Comparison of ENCODE assay signal across 25 cellular contexts in the genomic region with DNA sequence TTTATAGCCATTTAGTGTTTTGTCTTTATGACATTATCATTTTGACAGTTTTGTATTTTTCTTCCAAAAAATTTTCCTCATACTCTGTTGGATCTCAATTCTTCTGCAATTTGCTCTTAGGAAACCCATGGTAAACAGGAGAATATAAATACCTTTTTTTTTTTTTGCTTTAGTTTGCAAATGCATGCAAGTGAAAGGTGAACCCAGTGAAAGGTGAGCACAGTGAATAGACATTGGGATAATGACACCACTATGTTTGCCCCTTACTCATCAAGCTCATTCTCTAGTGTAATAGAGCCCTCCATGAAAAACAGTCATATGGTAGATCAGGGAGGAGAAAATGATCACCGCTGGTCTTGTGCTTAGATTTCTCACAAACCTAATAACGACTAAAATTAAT. TPM values are rescaled to one million over a fixed set of nuclear protein-coding genes. Genes with fewer than 3 reads are reported as not detected.
DNase-seq lines count a peak whose midpoint lies in the region; ATAC-seq and TF ChIP-seq lines count a peak whose summit lies in the region.
"Had no signal": no experiment of that assay in that cellular context is flagged by ENCODE, and none has a peak within 500 bp of the region (broad histone marks: within the 10 kb centered on the region; RNA-seq: fewer than 3 reads in every experiment).

No MANE protein-coding gene starts in this region.

- H3F3A ChIP-seq in GM23338 (replicated peaks; ENCODE audit: low read depth), result no peaks in the 10 kb centered on the region

- H3K9ac ChIP-seq in mucosa of rectum (ENCODE audit: low read depth in 1 of 2, low read length in 2 of 2), result peak overlapping the region in 1 of 2 donors; percentile 38

- H3K9me3 ChIP-seq in mucosa of rectum (ENCODE audit: control insufficient read depth in 2 of 2, low read length in 2 of 2) (no peaks in the 10 kb centered on the region), spleen (no peaks in the 10 kb centered on the region)
- H3K9me3 ChIP-seq: esophagus muscularis mucosa, gastrocnemius medialis, MG63, vagina had no signal

- no peaks in the 10 kb centered on the region for H3K79me2 ChIP-seq in GM23338 (replicated peaks; ENCODE audit: insufficient read depth)

- no peak for TF ChIP-seq POLR2A in spleen (IDR thresholded peaks at IDR 0.05)

- H3K4me3 Mint-ChIP-seq in GM23338 (peak overlapping the region; percentile 27; the same call in 2 of the 3 replicates), WTC11 (peak overlapping the region; percentile 7; the same call in 1 of the 2 replicates)
- H3K4me3 Mint-ChIP-seq: activated naive CD8-positive, alpha-beta T cell treated with anti-CD3 and anti-CD28 coated beads, Interleukin-2, amount 10 ng/mL, durations not matched to agents 7 days and 5 days; CD14-positive monocyte; effector memory CD8-positive, alpha-beta T cell; H9; naive thymus-derived CD4-positive, alpha-beta T cell; stimulated activated effector memory CD8-positive, alpha-beta T cell treated with anti-CD3 and anti-CD28 coated beads, Interleukin-12 subunit alpha, Interleukin-12 subunit beta, amount 100 ng/mL, for 72 hours; T-helper 2 cell treated with Interferon-gamma antibody and Interleukin-4, amounts not matched to agents 5 μg/mL and 100 μg/mL, for 36 hours had no signal

- TF ChIP-seq CTCF in GM23338 (conservative IDR thresholded peaks at IDR 0.05; ENCODE audit: low read depth in 2 of 2) (no peak), WTC11 (IDR thresholded peaks at IDR 0.05) (no peak), spleen (IDR thresholded peaks at IDR 0.05 in 8 of 11, conservative IDR thresholded peaks at IDR 0.05 in 3 of 11) (no peak)

- H3K36me3 ChIP-seq in GM23338 (ENCODE audit: insufficient read depth) (no peaks in the 10 kb centered on the region), mucosa of rectum (ENCODE audit: control insufficient read depth in 2 of 2, insufficient read depth in 2 of 2, low read length in 2 of 2) (peaks cover 5% of the 10 kb centered on the region in 2 donors), spleen (no peaks in the 10 kb centered on the region)
- H3K36me3 ChIP-seq: esophagus muscularis mucosa, gastrocnemius medialis, MG63, vagina had no signal

- no peak overlapping the region for H2AFZ ChIP-seq in GM23338

- H3K27me3 ChIP-seq in GM23338 (ENCODE audit: insufficient read depth) (no peaks in the 10 kb centered on the region), mucosa of rectum (ENCODE audit: control insufficient read depth in 2 of 2, insufficient read depth in 2 of 2, low read length in 2 of 2) (no peaks in the 10 kb centered on the region), spleen (replicated peaks in 1 of 7) (no peaks in the 10 kb centered on the region)
- H3K27me3 ChIP-seq: esophagus muscularis mucosa, gastrocnemius medialis, vagina had no signal

- no peak overlapping the region for H3K27ac ChIP-seq in GM23338 (ENCODE audit: low read depth)
- H3K27ac ChIP-seq in mucosa of rectum (ENCODE audit: low read depth in 2 of 2, low read length in 2 of 2), result peak overlapping the region; percentile 44 to 65
- H3K27ac ChIP-seq in spleen, result no peak overlapping the region
- H3K27ac ChIP-seq: esophagus muscularis mucosa, gastrocnemius medialis, vagina had no signal

- H3K4me3 ChIP-seq in GM23338 (no peak overlapping the region; the same call in 1 of the 2 replicates), mucosa of rectum (ENCODE audit: low read length in 2 of 2) (no peak overlapping the region), spleen (no peak overlapping the region)
- H3K4me3 ChIP-seq: esophagus muscularis mucosa, gastrocnemius medialis, MG63, vagina had no signal

- POLR2A ChIA-PET in WTC11 (lab: Charles Lee), result no interaction called here

- peak overlapping the region; percentile 29; the same call in 1 of the 2 replicates for H3K4me2 ChIP-seq in GM23338

- H3K27me3 Mint-ChIP-seq in GM23338 (ENCODE audit: insufficient read depth, low read depth, poor library complexity), result no peaks in the 10 kb centered on the region
- H3K27me3 Mint-ChIP-seq in WTC11 (ENCODE audit: low read depth), result no peaks in the 10 kb centered on the region
- H3K27me3 Mint-ChIP-seq: activated naive CD8-positive, alpha-beta T cell treated with anti-CD3 and anti-CD28 coated beads, Interleukin-2, amount 10 ng/mL, durations not matched to agents 7 days and 5 days; effector memory CD8-positive, alpha-beta T cell had no signal

- ATAC-seq in GM23338 (peak; percentile 92), WTC11 (peak; percentile 86), HG02588 (IDR thresholded peaks at IDR 0.05; ENCODE audit: unreplicated experiment) (no peak), HG03469 (IDR thresholded peaks at IDR 0.05; ENCODE audit: unreplicated experiment) (no peak)
- ATAC-seq: effector memory CD8-positive, alpha-beta T cell; gastrocnemius medialis; naive thymus-derived CD4-positive, alpha-beta T cell; sciatic nerve; stimulated activated effector memory CD8-positive, alpha-beta T cell treated with anti-CD3 and anti-CD28 coated beads, Interleukin-12 subunit alpha, Interleukin-12 subunit beta, amount 100 ng/mL, for 72 hours had no signal

- H4K20me1 ChIP-seq in GM23338 (replicated peaks; ENCODE audit: insufficient read depth), result no peaks in the 10 kb centered on the region

- DNase-seq in GM23338 (ENCODE audit: low spot score) (peak; percentile 40), NCI-H2029 (lab: John Stamatoyannopoulos, UW) (peak; percentile 71), WTC11 (ENCODE audit: low spot score) (no peak), spleen (no peak)
- DNase-seq: activated naive CD8-positive, alpha-beta T cell treated with anti-CD3 and anti-CD28 coated beads, Interleukin-2, amount 10 ng/mL, durations not matched to agents 7 days and 5 days; DMS 273 treated with DMSO at 0.1 percent for 48 hours; effector memory CD8-positive, alpha-beta T cell; gastrocnemius medialis; H9; kidney; mesenchymal stem cell; MG63; naive thymus-derived CD4-positive, alpha-beta T cell; NCI-H1694 treated with DMSO at 0.1 percent for 48 hours; NCI-H524; posterior cingulate gyrus had no signal

- WGBS in spleen, 5 donors, result 78 to 89% (median 84%) methylated on average over 2 of the region's 2 CpGs

- H3K36me3 Mint-ChIP-seq in GM23338 (ENCODE audit: low read depth) (peaks cover 3% of the 10 kb centered on the region; the same call in 2 of the 3 replicates), WTC11 (peaks cover 3% of the 10 kb centered on the region; the same call in 1 of the 2 replicates)
- H3K36me3 Mint-ChIP-seq: activated naive CD8-positive, alpha-beta T cell treated with anti-CD3 and anti-CD28 coated beads, Interleukin-2, amount 10 ng/mL, durations not matched to agents 7 days and 5 days; CD14-positive monocyte; stimulated activated effector memory CD8-positive, alpha-beta T cell treated with anti-CD3 and anti-CD28 coated beads, Interleukin-12 subunit alpha, Interleukin-12 subunit beta, amount 100 ng/mL, for 72 hours had no signal

- H3K4me1 Mint-ChIP-seq in GM23338 (peaks cover 34% of the 10 kb centered on the region), WTC11 (peaks cover 36% of the 10 kb centered on the region)
- H3K4me1 Mint-ChIP-seq: activated naive CD8-positive, alpha-beta T cell treated with anti-CD3 and anti-CD28 coated beads, Interleukin-2, amount 10 ng/mL, durations not matched to agents 7 days and 5 days; stimulated activated effector memory CD8-positive, alpha-beta T cell treated with anti-CD3 and anti-CD28 coated beads, Interleukin-12 subunit alpha, Interleukin-12 subunit beta, amount 100 ng/mL, for 72 hours had no signal

- intact Hi-C loops in spleen (cut with DNase I; ENCODE audit: low total_unique reads), result no loop called here

- H3K27ac Mint-ChIP-seq in GM23338 (peak overlapping the region; percentile 58; the same call in 1 of the 2 replicates), WTC11 (peak overlapping the region; percentile 30)
- H3K27ac Mint-ChIP-seq: activated naive CD8-positive, alpha-beta T cell treated with anti-CD3 and anti-CD28 coated beads, Interleukin-2, amount 10 ng/mL, durations not matched to agents 7 days and 5 days; CD14-positive monocyte; effector memory CD8-positive, alpha-beta T cell; naive thymus-derived CD4-positive, alpha-beta T cell; stimulated activated effector memory CD8-positive, alpha-beta T cell treated with anti-CD3 and anti-CD28 coated beads, Interleukin-12 subunit alpha, Interleukin-12 subunit beta, amount 100 ng/mL, for 72 hours; T-helper 2 cell treated with Interferon-gamma antibody and Interleukin-4, amounts not matched to agents 5 μg/mL and 100 μg/mL, for 36 hours had no signal

- no peaks in the 10 kb centered on the region for H3K9me3 Mint-ChIP-seq in GM23338
- H3K9me3 Mint-ChIP-seq in WTC11, result no peaks in the 10 kb centered on the region
- H3K9me3 Mint-ChIP-seq: activated naive CD8-positive, alpha-beta T cell treated with anti-CD3 and anti-CD28 coated beads, Interleukin-2, amount 10 ng/mL, durations not matched to agents 7 days and 5 days; effector memory CD8-positive, alpha-beta T cell; H9; naive thymus-derived CD4-positive, alpha-beta T cell; stimulated activated effector memory CD8-positive, alpha-beta T cell treated with anti-CD3 and anti-CD28 coated beads, Interleukin-12 subunit alpha, Interleukin-12 subunit beta, amount 100 ng/mL, for 72 hours; T-helper 2 cell treated with Interferon-gamma antibody and Interleukin-4, amounts not matched to agents 5 μg/mL and 100 μg/mL, for 36 hours had no signal

- H3K9me2 ChIP-seq in GM23338 (ENCODE audit: insufficient read depth), result no peaks in the 10 kb centered on the region

- H3K4me1 ChIP-seq in GM23338 (ENCODE audit: insufficient read depth), result peaks cover 34% of the 10 kb centered on the region
- peaks cover 4 to 23% of the 10 kb centered on the region in 2 donors for H3K4me1 ChIP-seq in mucosa of rectum (ENCODE audit: control insufficient read depth in 2 of 2, insufficient read depth in 2 of 2, low read length in 2 of 2)
- H3K4me1 ChIP-seq in spleen, result no peaks in the 10 kb centered on the region
- H3K4me1 ChIP-seq: esophagus muscularis mucosa, gastrocnemius medialis, vagina had no signal

- CTCF ChIA-PET in WTC11 (lab: Charles Lee), result interaction anchor here (0.6 to 1.5 kb wide), 2 partner anchors 78 to 831 kb away, joined by 4 read pairs; no protein-coding TSS in a partner anchor

TF ChIP-seq in GM23338, 12 proteins besides CTCF, POLR2A, EP300 and RAD21 (continues in another document):
- TF ChIP-seq JUNB (IDR thresholded peaks at IDR 0.05; ENCODE audit: unreplicated experiment) (no peak), POLR2AphosphoS5 (IDR thresholded peaks at IDR 0.05; ENCODE audit: low read depth) (no peak)

TF ChIP-seq in WTC11, 78 proteins besides CTCF, POLR2A, EP300 and RAD21 (continues in another document):
- no peak for TF ChIP-seq SMAD3 (CRISPR knock-in tag; IDR thresholded peaks at IDR 0.05; ENCODE audit: borderline replicate concordance)

RNA-seq across cellular contexts. Expression of a gene that starts 59.0 kb away (rescaled TPM):
- 36.6 and 51.7 TPM in 2 replicates for total RNA-seq in GM23338 (2014; rRNA removed; shearing (Covaris generic))
- 7.0 and 7.3 TPM in 2 replicates for polyA plus RNA-seq in GM23338 (2016; fragmentation: Nextera tagmentation; extraction: Ambion mirVana)
- total RNA-seq in WTC11 (2021), result 13.8 to 20.3 TPM (median 20.0 TPM) in 3 replicates
- total RNA-seq in spleen, result 10 to 100 TPM in 1 of 7 donors, 1 to 10 TPM in 6; 5.5 to 21.8 (median 8.1) TPM
- polyA plus RNA-seq in spleen, result 1 to 10 TPM; 1.7 to 3.0 (median 2.5) TPM
- polyA plus RNA-seq: CD14-positive monocyte had no signal

Comparison
In these comparisons a context has a peak if more than half of its experiments do, and no peak if none do; other contexts are left out.
1. ATAC-seq: peak in GM23338 (single experiment) and WTC11 (single experiment); none in HG02588 (single experiment) and HG03469 (single experiment).
2. DNase-seq: peak in GM23338 (single experiment) and NCI-H2029 (single experiment); none in WTC11 (single experiment) and spleen (single experiment).
3. H3K27ac ChIP-seq: peak in mucosa of rectum (2 of 2); none in GM23338 (single experiment) and spleen (0 of 8).